In the genomic region with DNA sequence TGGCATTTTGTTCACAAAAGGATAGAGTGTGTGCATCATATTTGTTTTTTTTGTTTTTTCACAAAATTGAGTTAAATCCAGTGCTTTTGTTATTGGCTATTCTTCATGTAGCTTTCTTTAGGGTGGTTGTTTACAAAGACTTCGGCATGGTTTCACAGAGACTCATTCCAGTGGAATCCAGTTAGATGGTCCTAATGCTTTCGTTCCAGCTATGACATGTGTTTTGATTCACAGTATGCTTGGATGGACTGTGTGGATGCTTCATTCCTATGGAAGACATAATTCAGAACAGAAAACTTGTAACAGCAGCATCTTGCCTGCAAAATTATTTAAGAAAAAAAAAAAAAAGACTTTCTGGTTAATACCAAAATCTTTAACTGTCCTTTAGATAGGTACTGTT, we compare ENCODE assay signal across 13 cellular contexts.
DNase-seq lines count a peak whose midpoint lies in the region; ATAC-seq and TF ChIP-seq lines count a peak whose summit lies in the region.
"Had no signal": no experiment of that assay in that cellular context is flagged by ENCODE, and none has a peak within 500 bp of the region (broad histone marks: within the 10 kb centered on the region; RNA-seq: fewer than 3 reads in every experiment).

No MANE protein-coding gene starts in this region.

- H3K4me3 Mint-ChIP-seq in activated T-cell treated with anti-CD3 and anti-CD28 coated beads, Interleukin-2, amount 50 U/mL, for 24 hours: no peak overlapping the region
- H3K4me3 Mint-ChIP-seq in activated T-cell treated with anti-CD3 and anti-CD28 coated beads, Interleukin-2, amount 50 U/mL, for 72 hours: peak overlapping the region in 1 of 2 donors; percentile 68
- no peak overlapping the region for H3K4me3 Mint-ChIP-seq in activated B cell treated with CpG ODN at 0.5 μM for 24 hours
- H3K4me3 Mint-ChIP-seq: activated naive CD8-positive, alpha-beta T cell treated with anti-CD3 and anti-CD28 coated beads, Interleukin-2, amount 10 ng/mL, durations not matched to agents 7 days and 5 days had no signal

- H3K9me3 Mint-ChIP-seq in activated T-cell treated with anti-CD3 and anti-CD28 coated beads, Interleukin-2, amount 50 U/mL, for 24 hours: no peaks in the 10 kb centered on the region
- H3K9me3 Mint-ChIP-seq in activated T-cell treated with anti-CD3 and anti-CD28 coated beads, Interleukin-2, amount 50 U/mL, for 72 hours: no peaks in the 10 kb centered on the region
- H3K9me3 Mint-ChIP-seq in activated B cell treated with CpG ODN at 0.5 μM for 24 hours: no peaks in the 10 kb centered on the region
- H3K9me3 Mint-ChIP-seq: activated naive CD8-positive, alpha-beta T cell treated with anti-CD3 and anti-CD28 coated beads, Interleukin-2, amount 10 ng/mL, durations not matched to agents 7 days and 5 days had no signal

- intact Hi-C loops in activated B cell treated with CpG ODN at 0.5 μM for 24 hours (cut with micrococcal nuclease): no loop called here

- H3K27ac ChIP-seq in suprapubic skin (peak overlapping the region; percentile 53), upper lobe of left lung (no peak overlapping the region)
- H3K27ac ChIP-seq: PC-9 had no signal

- H3K27me3 Mint-ChIP-seq in activated T-cell treated with anti-CD3 and anti-CD28 coated beads, Interleukin-2, amount 50 U/mL, for 24 hours: peaks cover 3% of the 10 kb centered on the region
- H3K27me3 Mint-ChIP-seq in activated T-cell treated with anti-CD3 and anti-CD28 coated beads, Interleukin-2, amount 50 U/mL, for 72 hours (ENCODE audit: low read depth): peaks cover 14% of the 10 kb centered on the region
- H3K27me3 Mint-ChIP-seq in activated B cell treated with CpG ODN at 0.5 μM for 24 hours: no peaks in the 10 kb centered on the region

- TF ChIP-seq POLR2A in suprapubic skin (IDR thresholded peaks at IDR 0.05) (no peak), upper lobe of left lung (IDR thresholded peaks at IDR 0.05) (no peak)

- CTCF ChIA-PET in activated B cell treated with CpG ODN at 0.5 μM for 24 hours (lab: Charles Lee): no interaction called here

- H3K27me3 ChIP-seq in suprapubic skin (no peaks in the 10 kb centered on the region), BE2C (no peaks in the 10 kb centered on the region), upper lobe of left lung (no peaks in the 10 kb centered on the region)
- H3K27me3 ChIP-seq: esophagus squamous epithelium had no signal

- WGBS in suprapubic skin: 56% methylated on average over 2 of the region's 2 CpGs
- WGBS in upper lobe of left lung, 2 donors: 80 to 90% methylated on average over 2 of the region's 2 CpGs

- no peak for DNase-seq in activated T-cell treated with anti-CD3 and anti-CD28 coated beads, Interleukin-2, amount 50 U/mL, for 24 hours
- no peak for DNase-seq in activated T-cell treated with anti-CD3 and anti-CD28 coated beads, Interleukin-2, amount 50 U/mL, for 72 hours
- no peak for DNase-seq in activated B cell treated with CpG ODN at 0.5 μM for 24 hours
- peak; percentile 84 for DNase-seq in fibroblast of the conjunctiva (ENCODE audit: low read depth)
- DNase-seq in suprapubic skin (ENCODE audit: low spot score in 2 of 2): no peak
- no peak for DNase-seq in BE2C
- no peak for DNase-seq in upper lobe of left lung
- DNase-seq: activated naive CD8-positive, alpha-beta T cell treated with anti-CD3 and anti-CD28 coated beads, Interleukin-2, amount 10 ng/mL, durations not matched to agents 7 days and 5 days; AML-193; esophagus squamous epithelium; PC-9; retina had no signal

- no peaks in the 10 kb centered on the region for H3K36me3 Mint-ChIP-seq in activated T-cell treated with anti-CD3 and anti-CD28 coated beads, Interleukin-2, amount 50 U/mL, for 24 hours (ENCODE audit: low read depth)
- no peaks in the 10 kb centered on the region for H3K36me3 Mint-ChIP-seq in activated T-cell treated with anti-CD3 and anti-CD28 coated beads, Interleukin-2, amount 50 U/mL, for 72 hours (ENCODE audit: insufficient read depth in 2 of 2)
- H3K36me3 Mint-ChIP-seq in activated B cell treated with CpG ODN at 0.5 μM for 24 hours (ENCODE audit: low read depth): no peaks in the 10 kb centered on the region

- TF ChIP-seq CTCF in activated B cell treated with CpG ODN at 0.5 μM for 24 hours (IDR thresholded peaks at IDR 0.05) (no peak), suprapubic skin (IDR thresholded peaks at IDR 0.05) (no peak), BE2C (IDR thresholded peaks at IDR 0.05; ENCODE audit: low read depth, low read length) (no peak), upper lobe of left lung (IDR thresholded peaks at IDR 0.05) (no peak)

- no peak for ATAC-seq in activated T-cell treated with anti-CD3 and anti-CD28 coated beads, Interleukin-2, amount 50 U/mL, for 72 hours (replicated peaks in 1 of 2)
- ATAC-seq in activated B cell treated with CpG ODN at 0.5 μM for 24 hours (ENCODE audit: low read depth): no peak
- no peak for ATAC-seq in upper lobe of left lung (ENCODE audit: low FRiP score in 2 of 2)
- ATAC-seq in HG03469 (IDR thresholded peaks at IDR 0.05; ENCODE audit: unreplicated experiment): no peak

- H3K36me3 ChIP-seq in suprapubic skin: no peaks in the 10 kb centered on the region
- no peaks in the 10 kb centered on the region for H3K36me3 ChIP-seq in BE2C
- H3K36me3 ChIP-seq in upper lobe of left lung: no peaks in the 10 kb centered on the region
- H3K36me3 ChIP-seq: esophagus squamous epithelium had no signal

- TF ChIP-seq EP300 in suprapubic skin (IDR thresholded peaks at IDR 0.05) (no peak), upper lobe of left lung (IDR thresholded peaks at IDR 0.05) (no peak)

- no peak overlapping the region for H3K4me3 ChIP-seq in suprapubic skin
- no peak overlapping the region for H3K4me3 ChIP-seq in BE2C (ENCODE audit: low read depth, low read length)
- H3K4me3 ChIP-seq in upper lobe of left lung: no peak overlapping the region
- H3K4me3 ChIP-seq: esophagus squamous epithelium, PC-9 had no signal

- H3K27ac Mint-ChIP-seq in activated T-cell treated with anti-CD3 and anti-CD28 coated beads, Interleukin-2, amount 50 U/mL, for 24 hours: peak overlapping the region; percentile 92
- H3K27ac Mint-ChIP-seq in activated T-cell treated with anti-CD3 and anti-CD28 coated beads, Interleukin-2, amount 50 U/mL, for 72 hours: no peak overlapping the region
- H3K27ac Mint-ChIP-seq in activated B cell treated with CpG ODN at 0.5 μM for 24 hours: peak overlapping the region; percentile 90

- POLR2A ChIA-PET in activated B cell treated with CpG ODN at 0.5 μM for 24 hours (lab: Charles Lee): interaction anchor here (0.6 to 6.0 kb wide), 4 partner anchors 12 to 164 kb away, joined by 3 to 41 read pairs (median 4); a partner anchor contains a TSS

- no peaks in the 10 kb centered on the region for H3K9me3 ChIP-seq in suprapubic skin
- H3K9me3 ChIP-seq in BE2C: no peaks in the 10 kb centered on the region
- H3K9me3 ChIP-seq in upper lobe of left lung: no peaks in the 10 kb centered on the region
- H3K9me3 ChIP-seq: esophagus squamous epithelium had no signal

- H3K4me1 ChIP-seq in suprapubic skin (peaks cover 30% of the 10 kb centered on the region), BE2C (no peaks in the 10 kb centered on the region), upper lobe of left lung (peaks cover 0 to 6% (median 0%) of the 10 kb centered on the region in 4 donors)

- H3K4me1 Mint-ChIP-seq in activated T-cell treated with anti-CD3 and anti-CD28 coated beads, Interleukin-2, amount 50 U/mL, for 24 hours (ENCODE audit: low read depth): peaks cover 46% of the 10 kb centered on the region
- H3K4me1 Mint-ChIP-seq in activated T-cell treated with anti-CD3 and anti-CD28 coated beads, Interleukin-2, amount 50 U/mL, for 72 hours (ENCODE audit: low read depth): peaks cover 55% of the 10 kb centered on the region
- H3K4me1 Mint-ChIP-seq in activated B cell treated with CpG ODN at 0.5 μM for 24 hours: peaks cover 39% of the 10 kb centered on the region
